8 cellular contexts compared by ENCODE assay signal in the genomic region with DNA sequence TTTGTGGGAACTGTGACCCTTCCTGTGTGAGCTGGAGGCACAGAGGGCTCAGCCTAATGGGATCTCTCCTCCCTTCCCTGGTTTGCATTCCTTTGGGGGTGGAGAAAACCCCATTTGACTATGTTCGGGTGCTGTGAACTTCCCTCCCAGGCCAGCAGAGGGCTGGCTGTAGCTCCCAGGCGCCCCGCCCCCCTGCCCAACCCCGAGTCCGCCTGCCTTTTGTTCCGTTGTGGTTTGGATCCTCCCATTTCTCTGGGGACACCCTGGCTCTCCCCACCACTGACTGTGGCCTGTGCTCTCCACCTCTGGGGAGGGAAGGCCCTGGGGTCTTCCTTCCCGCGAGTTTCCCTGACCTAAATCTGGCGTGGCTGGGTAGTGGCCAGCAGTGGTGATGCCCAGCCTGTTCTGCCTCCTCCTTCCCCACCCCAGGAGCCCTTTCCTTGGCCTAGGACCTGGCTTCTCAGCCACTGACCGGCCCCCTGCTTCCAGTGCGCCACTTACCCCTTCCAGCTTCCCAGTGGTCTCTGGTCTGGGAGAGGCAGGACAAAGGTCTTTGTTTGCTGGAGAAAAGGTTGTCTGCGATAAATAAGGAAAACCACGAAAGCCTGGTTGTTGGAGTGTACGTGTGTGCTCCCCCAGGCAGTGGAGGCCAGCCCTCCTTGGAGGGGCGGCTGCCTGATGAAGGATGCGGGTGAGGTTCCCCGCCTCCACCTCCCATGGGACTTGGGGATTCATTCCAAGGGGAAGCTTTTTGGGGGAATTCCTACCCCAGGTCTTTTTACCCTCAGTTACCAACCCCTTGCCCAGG. TPM values are rescaled to one million over a fixed set of nuclear protein-coding genes. Genes with fewer than 3 reads are reported as not detected.
DNase-seq lines count a peak whose midpoint lies in the region; ATAC-seq and TF ChIP-seq lines count a peak whose summit lies in the region.

No MANE protein-coding gene starts in this region.

- H3K4me3 ChIP-seq in astrocyte of the cerebellum (ENCODE audit: low read depth, low read length), result peak overlapping the region; percentile 13
- peak overlapping the region; percentile 84 to 94 (median 90) for H3K4me3 ChIP-seq in skeletal muscle tissue (ENCODE audit: low read length in 3 of 3)

- peaks cover 67 to 80% (median 72%) of the 10 kb centered on the region in 3 donors for H3K4me1 ChIP-seq in skeletal muscle tissue (ENCODE audit: control insufficient read depth in 3 of 3, insufficient read depth in 3 of 3, low read length in 3 of 3)

- ATAC-seq in GM21737 (IDR thresholded peaks at IDR 0.05; ENCODE audit: unreplicated experiment), result no peak

- TF ChIP-seq CTCF in astrocyte of the cerebellum (IDR thresholded peaks at IDR 0.05; ENCODE audit: low read depth, low read length, missing control alignments), result peak; percentile 89

- H3K9me3 ChIP-seq in skeletal muscle tissue (ENCODE audit: control insufficient read depth in 3 of 3, low read length in 3 of 3), result no peaks in the 10 kb centered on the region

- DNase-seq in Daoy (ENCODE audit: low read depth) (peak; percentile 85), HuH-7 (ENCODE audit: low spot score) (peak; percentile 75), T-helper 2 cell (peak; percentile 11 to 68 (median 46)), astrocyte of the cerebellum (ENCODE audit: low read depth) (no peak), hypothalamus (lab: John Stamatoyannopoulos, UW) (peak in 40 of 51 donors; percentile 7 to 69 (median 36)), NCI-H2029 (lab: John Stamatoyannopoulos, UW) (no peak)

- no peaks in the 10 kb centered on the region for H3K27me3 ChIP-seq in skeletal muscle tissue (ENCODE audit: control insufficient read depth in 3 of 3, insufficient read depth in 3 of 3, low read length in 3 of 3)

- peak overlapping the region; percentile 97 for H3K27ac ChIP-seq in skeletal muscle tissue (ENCODE audit: low read depth, low read length)

- peak overlapping the region; percentile 98 to 100 (median 99) for H3K9ac ChIP-seq in skeletal muscle tissue (ENCODE audit: low read depth in 1 of 3, low read length in 3 of 3)

- peaks cover 24 to 79% (median 40%) of the 10 kb centered on the region in 3 donors for H3K36me3 ChIP-seq in skeletal muscle tissue (ENCODE audit: control insufficient read depth in 3 of 3, insufficient read depth in 3 of 3, low read length in 3 of 3)

- in situ Hi-C loops in astrocyte of the cerebellum (cut with HindIII; ENCODE audit: low sequenced_read_pairs), result loop anchor here (5.0 kb wide), 2 partner anchors 42 to 103 kb away; no protein-coding TSS in a partner anchor

RNA-seq across cellular contexts. Expression of a gene that starts 5.0 kb away (rescaled TPM):
- 57.1 and 77.5 TPM in 2 replicates for total RNA-seq in Daoy (2014; rRNA removed; shearing (Covaris generic))
- 36.5 TPM for total RNA-seq in skeletal muscle tissue

Comparison
In these comparisons a context has a peak if more than half of its experiments do, and no peak if none do; other contexts are left out.
1. DNase-seq: peak in Daoy (single experiment), HuH-7 (single experiment), T-helper 2 cell (5 of 5) and hypothalamus (40 of 51); none in astrocyte of the cerebellum (single experiment) and NCI-H2029 (single experiment).